Comparison of ENCODE assay signal across 14 cellular contexts in genomic region chr2:236639461-236639860, GRCh38.
DNase-seq lines count a peak whose midpoint lies in the region; TF ChIP-seq lines count a peak whose summit lies in the region.
"Had no signal": no experiment of that assay in that cellular context is flagged by ENCODE, and none has a peak within 500 bp of the region (broad histone marks: within the 10 kb centered on the region; RNA-seq: fewer than 3 reads in every experiment).

No MANE protein-coding gene starts in this region.

- H3K27me3 ChIP-seq in testis: no peaks in the 10 kb centered on the region

- no peaks in the 10 kb centered on the region for H3K4me1 ChIP-seq in testis
- H3K4me1 ChIP-seq: HAP-1 had no signal

- H3K27ac ChIP-seq in testis: no peak overlapping the region
- H3K27ac ChIP-seq in RWPE1: no peak overlapping the region
- H3K27ac ChIP-seq: 22Rv1 had no signal

- peak; percentile 4 for DNase-seq in NCI-H1105 treated with DMSO at 0.1 percent for 48 hours (lab: John Stamatoyannopoulos, UW)
- DNase-seq in NCI-H1105 (lab: John Stamatoyannopoulos, UW): no peak
- peak; percentile 47 for DNase-seq in NCI-H446 treated with DMSO at 0.1 percent for 48 hours (lab: John Stamatoyannopoulos, UW)
- DNase-seq in islet precursor cell: peak; percentile 12
- peak; percentile 12 for DNase-seq in testis
- no peak for DNase-seq in RWPE1 (ENCODE audit: low spot score)
- no peak for DNase-seq in NCI-H510A (lab: John Stamatoyannopoulos, UW)
- DNase-seq: COR-L47, DMS153, DMS79 treated with DMSO at 0.1 percent for 48 hours, EL, GOT3 had no signal

- TF ChIP-seq CTCF in testis (IDR thresholded peaks at IDR 0.05) (no peak), RWPE1 (conservative IDR thresholded peaks at IDR 0.05; ENCODE audit: low read depth) (no peak)

- H3K9me3 ChIP-seq in testis: no peaks in the 10 kb centered on the region
- H3K9me3 ChIP-seq: HAP-1 had no signal

- intact Hi-C loops in testis (cut with DNase I; ENCODE audit: low total_unique reads): no loop called here

- WGBS in testis, 2 donors: 67 to 76% methylated on average over 4 of the region's 4 CpGs

- no peaks in the 10 kb centered on the region for H3K36me3 ChIP-seq in testis (ENCODE audit: low read depth, missing control alignments)
- H3K36me3 ChIP-seq: HAP-1 had no signal

- no peak overlapping the region for H3K4me3 ChIP-seq in testis
- H3K4me3 ChIP-seq: HAP-1 had no signal

- POLR2A ChIA-PET in RWPE1 (lab: Yijun Ruan, JAX; ENCODE audit: low non-redundant PET): no interaction called here

- no peak for TF ChIP-seq POLR2A in testis (IDR thresholded peaks at IDR 0.05)

- CTCF ChIA-PET in RWPE1 (lab: Yijun Ruan, JAX): interaction anchor here (0.6 kb wide), 1 partner anchor 388 kb away, joined by 3 read pairs; no protein-coding TSS in a partner anchor

Comparison
In these comparisons a context has a peak if more than half of its experiments do, and no peak if none do; other contexts are left out.
1. DNase-seq: peak in NCI-H1105 treated with DMSO at 0.1 percent for 48 hours (single experiment), NCI-H446 treated with DMSO at 0.1 percent for 48 hours (single experiment), islet precursor cell (single experiment) and testis (single experiment); none in NCI-H1105 (single experiment), RWPE1 (single experiment) and NCI-H510A (single experiment).